In the genomic region with DNA sequence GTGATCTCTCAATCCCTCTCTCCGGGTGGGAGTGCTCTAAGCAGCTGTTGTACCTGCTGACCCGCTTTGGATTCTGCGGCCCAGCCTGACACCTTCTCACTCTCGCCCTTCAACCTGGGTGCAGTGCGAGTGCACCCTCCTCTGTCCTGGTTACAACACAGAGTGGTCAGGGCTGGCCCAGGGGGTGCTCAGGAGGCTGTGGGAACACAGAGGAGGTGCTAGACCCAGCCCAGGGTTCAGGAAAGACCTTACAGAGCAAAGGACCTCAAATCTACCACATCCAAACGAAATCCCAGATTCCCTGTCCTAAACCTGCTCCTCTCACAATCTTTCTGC, we compare ENCODE assay signal across 8 cellular contexts. TPM values are rescaled to one million over a fixed set of nuclear protein-coding genes. Genes with fewer than 3 reads are reported as not detected.
DNase-seq lines count a peak whose midpoint lies in the region; TF ChIP-seq lines count a peak whose summit lies in the region.

No MANE protein-coding gene starts in this region.

- H3F3A ChIP-seq in OCI-LY1 (ENCODE audit: insufficient read depth, low read length): no peaks in the 10 kb centered on the region

- no peaks in the 10 kb centered on the region for H3K9me3 ChIP-seq in OCI-LY1 (ENCODE audit: low read length)
- no peaks in the 10 kb centered on the region for H3K9me3 ChIP-seq in osteoblast (ENCODE audit: low read depth, low read length)

- H3K79me2 ChIP-seq in OCI-LY1 (ENCODE audit: insufficient read depth, low read length) (no peaks in the 10 kb centered on the region), osteoblast (ENCODE audit: insufficient read depth, low read length) (no peaks in the 10 kb centered on the region)

- H3K9ac ChIP-seq in OCI-LY1 (ENCODE audit: low read length): peak overlapping the region; percentile 74

- H3K4me2 ChIP-seq in OCI-LY1 (ENCODE audit: low read length) (peak overlapping the region; percentile 75), osteoblast (ENCODE audit: insufficient read depth, low read length) (peak overlapping the region; percentile 79)

- TF ChIP-seq CTCF in GM12864 (IDR thresholded peaks at IDR 0.05; ENCODE audit: low read depth, low read length, missing control alignments): no peak
- TF ChIP-seq CTCF in OCI-LY1 (IDR thresholded peaks at IDR 0.05; ENCODE audit: low read length): no peak
- TF ChIP-seq CTCF in epithelial cell of proximal tubule (conservative IDR thresholded peaks at IDR 0.05; ENCODE audit: low read depth, low read length): no peak
- TF ChIP-seq CTCF in osteoblast (IDR thresholded peaks at IDR 0.05; ENCODE audit: extremely low read depth, low read depth, low read length): no peak

- H3K27me3 ChIP-seq in OCI-LY1 (ENCODE audit: insufficient read depth, low read length) (no peaks in the 10 kb centered on the region; the same call in 1 of the 2 replicates), osteoblast (ENCODE audit: insufficient read depth, low read length) (no peaks in the 10 kb centered on the region)

- no peaks in the 10 kb centered on the region for H4K20me1 ChIP-seq in OCI-LY1 (ENCODE audit: insufficient read depth, low read length)
- H4K20me1 ChIP-seq in osteoblast (ENCODE audit: insufficient read depth, low read length): no peaks in the 10 kb centered on the region

- H3K4me3 ChIP-seq in GM12864 (ENCODE audit: low read depth, low read length): peak overlapping the region; percentile 66
- H3K4me3 ChIP-seq in OCI-LY1 (ENCODE audit: low read depth, low read length, poor library complexity, severe bottlenecking): peak overlapping the region; percentile 73
- H3K4me3 ChIP-seq in epithelial cell of proximal tubule (ENCODE audit: low read depth, low read length): peak overlapping the region; percentile 82
- H3K4me3 ChIP-seq in osteoblast (ENCODE audit: insufficient read depth, low read length): peak overlapping the region; percentile 77

- H3K36me3 ChIP-seq in OCI-LY1 (ENCODE audit: insufficient read depth, low read length) (no peaks in the 10 kb centered on the region; the same call in 1 of the 2 replicates), osteoblast (ENCODE audit: insufficient read depth, low read length) (no peaks in the 10 kb centered on the region)

- H3K4me1 ChIP-seq in OCI-LY1 (ENCODE audit: insufficient read depth, low read length, severe bottlenecking) (peaks cover 16% of the 10 kb centered on the region), osteoblast (ENCODE audit: insufficient read depth, low read length) (no peaks in the 10 kb centered on the region)

- DNase-seq in GM12864 (ENCODE audit: low read depth): no peak
- no peak for DNase-seq in epithelial cell of proximal tubule (ENCODE audit: low read depth)
- DNase-seq in osteoblast (ENCODE audit: insufficient read length, low spot score, missing footprints): no peak
- DNase-seq in medulla oblongata (ENCODE audit: extremely low spot score): no peak
- DNase-seq in NCI-H2227 treated with DMSO at 0.1 percent for 48 hours (lab: John Stamatoyannopoulos, UW): no peak
- DNase-seq in glomerular visceral epithelial cell (ENCODE audit: extremely low spot score): no peak
- DNase-seq in hippocampal formation (lab: John Stamatoyannopoulos, UW): no peak

- no peaks in the 10 kb centered on the region for H3K9me2 ChIP-seq in OCI-LY1 (ENCODE audit: low read depth, low read length)

- no peak overlapping the region for H3K27ac ChIP-seq in OCI-LY1 (ENCODE audit: low read depth, low read length, poor library complexity, severe bottlenecking)
- H3K27ac ChIP-seq in osteoblast (ENCODE audit: low read depth, low read length): no peak overlapping the region

- H2AFZ ChIP-seq in OCI-LY1 (ENCODE audit: low read length): 0 out of 2 replicates have a peak overlapping the region, but pooled peaks have one; percentile 76
- H2AFZ ChIP-seq in osteoblast (ENCODE audit: low read length): peak overlapping the region; percentile 95

RNA-seq across cellular contexts. Expression of a gene that starts 23.7 kb away (rescaled TPM):
- total RNA-seq in epithelial cell of proximal tubule (1.7 and 4.2 TPM in 2 replicates), osteoblast (6.2 and 7.6 TPM in 2 replicates)

RNA-seq across cellular contexts. Expression of a gene that starts 35.5 kb away (rescaled TPM):
- total RNA-seq in epithelial cell of proximal tubule: not detected in 2 replicates
- under 0.01 TPM in 1 of 2 replicates, not detected in the other for total RNA-seq in osteoblast

RNA-seq across cellular contexts. Expression of a gene that starts 51.9 kb away (rescaled TPM):
- total RNA-seq in epithelial cell of proximal tubule (not detected in 2 replicates), osteoblast (not detected in 2 replicates)
